ENCODE assay signal across 8 cellular contexts in genomic region chr7:135170223-135170997, GRCh38. TPM values are rescaled to one million over a fixed set of nuclear protein-coding genes. Genes with fewer than 3 reads are reported as not detected.
A peak's percentile ranks its signal among the peaks of the same experiment; 100 is the strongest.
DNase-seq lines count a peak whose midpoint lies in the region; ATAC-seq and TF ChIP-seq lines count a peak whose summit lies in the region.

TSS of gene CYREN (minus strand) at chr7:135170707. CDS start at chr7:135168922, 1,785 bp downstream.

- TF ChIP-seq CTCF in chondrocyte (IDR thresholded peaks at IDR 0.05), result peak; percentile 87

- H3K36me3 Mint-ChIP-seq in chondrocyte (ENCODE audit: low read depth), result peaks cover 11% of the 10 kb centered on the region

- peak within 1 kb of the TSS; percentile 91 for H3K4me3 Mint-ChIP-seq in chondrocyte (ENCODE audit: unreplicated experiment)

- peaks cover 41% of the 10 kb centered on the region for H3K4me1 Mint-ChIP-seq in chondrocyte (ENCODE audit: low read depth)

- H3K27ac Mint-ChIP-seq in chondrocyte (ENCODE audit: unreplicated experiment), result peak within 1 kb of the TSS; percentile 97

- peak; percentile 61 for ATAC-seq in GM19043 (IDR thresholded peaks at IDR 0.05; ENCODE audit: low read depth, unreplicated experiment)
- peak; percentile 54 for ATAC-seq in HG03378 (IDR thresholded peaks at IDR 0.05; ENCODE audit: unreplicated experiment)

- no peaks in the 10 kb centered on the region for H3K9me3 Mint-ChIP-seq in chondrocyte (ENCODE audit: low read depth)

- peak; percentile 85 to 91 for DNase-seq in AML-193 (lab: John Stamatoyannopoulos, UW)
- DNase-seq in NCI-H446 treated with DMSO at 0.1 percent for 48 hours (lab: John Stamatoyannopoulos, UW), result peak; percentile 80
- peak; percentile 89 for DNase-seq in activated CD4-positive, CD25-positive, alpha-beta regulatory T cell treated with anti-CD3 and anti-CD28 coated beads, Interleukin-2, amount 50 U/mL, for 72 hours
- DNase-seq in chondrocyte (ENCODE audit: low spot score), result no peak
- DNase-seq in kidney tubule cell (ENCODE audit: low spot score), result peak; percentile 98
- peak; percentile 74 to 92 (median 84) for DNase-seq in stimulated activated CD4-positive, alpha-beta T cell treated with anti-CD3 and anti-CD28 coated beads, Interleukin-1b, Interleukin-23, amount 100 ng/mL, for 24 hours (ENCODE audit: low read depth in 4 of 4, low spot score in 1 of 4)

- H3K27me3 Mint-ChIP-seq in chondrocyte (ENCODE audit: low read depth), result no peaks in the 10 kb centered on the region

RNA-seq across cellular contexts. Expression of gene CYREN, which starts in this region (rescaled TPM):
- 26.4 to 33.7 TPM (median 30.2 TPM) in 3 replicates for total RNA-seq in chondrocyte
